In the genomic region with DNA sequence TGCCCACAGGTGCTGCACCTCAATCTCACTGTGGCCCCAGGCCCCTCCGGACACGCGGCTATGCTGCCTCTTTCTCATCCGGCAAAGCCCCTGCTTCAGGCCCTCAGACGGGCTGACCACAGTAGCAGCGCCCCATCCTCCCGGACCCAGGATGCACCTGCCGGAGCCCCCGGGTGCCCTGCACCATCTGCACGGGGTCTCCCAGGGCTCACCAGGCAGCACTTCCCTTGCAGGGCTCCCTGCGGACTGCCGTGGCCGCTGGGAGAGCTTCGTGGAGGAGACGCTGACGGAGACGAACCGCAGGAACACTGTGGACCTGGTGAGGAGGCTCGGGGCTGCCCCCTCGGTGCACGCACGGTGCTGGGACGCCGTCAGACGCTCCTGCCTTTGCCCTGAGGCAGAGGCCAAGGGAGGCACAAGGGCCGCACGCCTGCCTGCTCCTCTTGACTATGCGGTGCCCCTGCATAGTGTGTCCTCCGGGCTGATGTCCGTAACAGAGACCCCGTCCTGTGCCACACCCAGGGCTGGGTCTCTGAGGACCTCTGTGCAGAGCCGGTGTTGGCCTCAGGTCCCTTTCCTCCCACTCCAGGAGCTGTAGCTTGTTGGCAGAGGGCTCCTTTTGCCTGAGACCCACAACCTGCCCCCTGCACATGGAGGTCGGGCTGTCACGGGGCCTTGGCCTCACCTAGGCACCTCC, we compare ENCODE assay signal across 1 cellular context.
TF ChIP-seq lines count a peak whose summit lies in the region.

No MANE protein-coding gene starts in this region.

TF ChIP-seq in GM12878, 131 proteins besides CTCF, POLR2A, EP300 and RAD21:
- TF ChIP-seq SMARCA5 (IDR thresholded peaks at IDR 0.05) (no peak), SREBF1 (IDR thresholded peaks at IDR 0.05; ENCODE audit: low read length) (no peak), PML (IDR thresholded peaks at IDR 0.05; ENCODE audit: low read length) (no peak), TCF12 (IDR thresholded peaks at IDR 0.05; ENCODE audit: low read depth, low read length) (no peak), MTA3 (IDR thresholded peaks at IDR 0.05; ENCODE audit: borderline replicate concordance, low read length) (no peak), MYC (IDR thresholded peaks at IDR 0.05; ENCODE audit: insufficient read depth, insufficient read length, insufficient replicate concordance, low read length, severe bottlenecking) (no peak), LARP7 (IDR thresholded peaks at IDR 0.05) (no peak), GATAD2B (conservative IDR thresholded peaks at IDR 0.05; ENCODE audit: low read depth) (no peak), KDM1A (IDR thresholded peaks at IDR 0.05; ENCODE audit: borderline replicate concordance) (no peak), ZNF24 (IDR thresholded peaks at IDR 0.05) (no peak), NR2F1 (conservative IDR thresholded peaks at IDR 0.05) (no peak)
- TF ChIP-seq, protein P1, sequence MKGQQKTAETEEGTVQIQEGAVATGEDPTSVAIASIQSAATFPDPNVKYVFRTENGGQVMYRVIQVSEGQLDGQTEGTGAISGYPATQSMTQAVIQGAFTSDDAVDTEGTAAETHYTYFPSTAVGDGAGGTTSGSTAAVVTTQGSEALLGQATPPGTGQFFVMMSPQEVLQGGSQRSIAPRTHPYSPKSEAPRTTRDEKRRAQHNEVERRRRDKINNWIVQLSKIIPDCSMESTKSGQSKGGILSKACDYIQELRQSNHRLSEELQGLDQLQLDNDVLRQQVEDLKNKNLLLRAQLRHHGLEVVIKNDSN (IDR thresholded peaks at IDR 0.05; ENCODE audit: borderline replicate concordance, extremely low read length, insufficient read depth, low read depth, low read length) = no peak
- TF ChIP-seq, protein P2, sequence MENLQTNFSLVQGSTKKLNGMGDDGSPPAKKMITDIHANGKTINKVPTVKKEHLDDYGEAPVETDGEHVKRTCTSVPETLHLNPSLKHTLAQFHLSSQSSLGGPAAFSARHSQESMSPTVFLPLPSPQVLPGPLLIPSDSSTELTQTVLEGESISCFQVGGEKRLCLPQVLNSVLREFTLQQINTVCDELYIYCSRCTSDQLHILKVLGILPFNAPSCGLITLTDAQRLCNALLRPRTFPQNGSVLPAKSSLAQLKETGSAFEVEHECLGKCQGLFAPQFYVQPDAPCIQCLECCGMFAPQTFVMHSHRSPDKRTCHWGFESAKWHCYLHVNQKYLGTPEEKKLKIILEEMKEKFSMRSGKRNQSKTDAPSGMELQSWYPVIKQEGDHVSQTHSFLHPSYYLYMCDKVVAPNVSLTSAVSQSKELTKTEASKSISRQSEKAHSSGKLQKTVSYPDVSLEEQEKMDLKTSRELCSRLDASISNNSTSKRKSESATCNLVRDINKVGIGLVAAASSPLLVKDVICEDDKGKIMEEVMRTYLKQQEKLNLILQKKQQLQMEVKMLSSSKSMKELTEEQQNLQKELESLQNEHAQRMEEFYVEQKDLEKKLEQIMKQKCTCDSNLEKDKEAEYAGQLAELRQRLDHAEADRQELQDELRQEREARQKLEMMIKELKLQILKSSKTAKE (IDR thresholded peaks at IDR 0.05; ENCODE audit: low read depth, poor library complexity, severe bottlenecking) = no peak
- TF ChIP-seq, protein P3, sequence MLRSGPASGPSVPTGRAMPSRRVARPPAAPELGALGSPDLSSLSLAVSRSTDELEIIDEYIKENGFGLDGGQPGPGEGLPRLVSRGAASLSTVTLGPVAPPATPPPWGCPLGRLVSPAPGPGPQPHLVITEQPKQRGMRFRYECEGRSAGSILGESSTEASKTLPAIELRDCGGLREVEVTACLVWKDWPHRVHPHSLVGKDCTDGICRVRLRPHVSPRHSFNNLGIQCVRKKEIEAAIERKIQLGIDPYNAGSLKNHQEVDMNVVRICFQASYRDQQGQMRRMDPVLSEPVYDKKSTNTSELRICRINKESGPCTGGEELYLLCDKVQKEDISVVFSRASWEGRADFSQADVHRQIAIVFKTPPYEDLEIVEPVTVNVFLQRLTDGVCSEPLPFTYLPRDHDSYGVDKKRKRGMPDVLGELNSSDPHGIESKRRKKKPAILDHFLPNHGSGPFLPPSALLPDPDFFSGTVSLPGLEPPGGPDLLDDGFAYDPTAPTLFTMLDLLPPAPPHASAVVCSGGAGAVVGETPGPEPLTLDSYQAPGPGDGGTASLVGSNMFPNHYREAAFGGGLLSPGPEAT (IDR thresholded peaks at IDR 0.05; ENCODE audit: low read depth) = no peak
